Comparison of ENCODE assay signal across 1 cellular context in genomic region chr14:22871200-22871961, GRCh38.
TF ChIP-seq lines count a peak whose summit lies in the region.

Gene LRP10 (plus strand): TSS chr14:22871740. CDS start chr14:22872304, 564 bp downstream.

TF ChIP-seq in liver, 16 proteins besides CTCF, POLR2A, EP300 and RAD21 (continued from another document):
- TF ChIP-seq REST (IDR thresholded peaks at IDR 0.05) (peak; percentile 46), RXRA (IDR thresholded peaks at IDR 0.05) (peak; percentile 54 to 68)
